In genomic region chr7:151518105-151518780, GRCh38 we compare ENCODE assay signal across 8 cellular contexts. TPM values are rescaled to one million over a fixed set of nuclear protein-coding genes. Genes with fewer than 3 reads are reported as not detected.
DNase-seq lines count a peak whose midpoint lies in the region; ATAC-seq lines count a peak whose summit lies in the region.

No MANE protein-coding gene starts in this region.

- H3K36me3 Mint-ChIP-seq in CD4-positive, alpha-beta memory T cell = peaks cover 0 to 12% of the 10 kb centered on the region in 2 donors
- peaks cover 7% of the 10 kb centered on the region for H3K36me3 Mint-ChIP-seq in activated CD4-positive, alpha-beta memory T cell treated with anti-CD3 and anti-CD28 coated beads for 36 hours

- H3K27ac ChIP-seq in CD4-positive, alpha-beta memory T cell (ENCODE audit: low read depth, low read length) = peak overlapping the region; percentile 80
- H3K27ac ChIP-seq in mesodermal cell (ENCODE audit: low read depth, low read length, severe bottlenecking) = peak overlapping the region; percentile 98

- 1% methylated on average over 14 to 16 of the region's 30 CpGs for WGBS in mesodermal cell (ENCODE audit: insufficient coverage in 2 of 2), 2 experiments

- POLR2A ChIA-PET in CD4-positive, alpha-beta memory T cell (lab: Charles Lee; ENCODE audit: partially characterized antibody) = interaction anchor here (1.0 to 3.8 kb wide), 4 partner anchors 13 to 358 kb away, joined by 3 to 45 read pairs (median 7); partner anchors contain the start of genes NUB1 and PRKAG2
- POLR2A ChIA-PET in activated CD4-positive, alpha-beta memory T cell treated with anti-CD3 and anti-CD28 coated beads for 36 hours (lab: Charles Lee) = interaction anchor here (0.6 to 3.7 kb wide), 6 partner anchors 13 to 1112 kb away, joined by 3 to 25 read pairs (median 4); partner anchors contain the start of gene PRKAG2

- H3K9me3 Mint-ChIP-seq in CD4-positive, alpha-beta memory T cell = peaks cover 0 to 2% (median 0%) of the 10 kb centered on the region in 8 donors
- no peaks in the 10 kb centered on the region for H3K9me3 Mint-ChIP-seq in activated CD4-positive, alpha-beta memory T cell treated with anti-CD3 and anti-CD28 coated beads for 36 hours

- H3K4me1 ChIP-seq in CD4-positive, alpha-beta memory T cell (ENCODE audit: insufficient read depth, low read length) = peaks cover 60% of the 10 kb centered on the region
- H3K4me1 ChIP-seq in mesodermal cell (ENCODE audit: control insufficient read depth, insufficient read depth, low read length, poor library complexity, severe bottlenecking) = peaks cover 3% of the 10 kb centered on the region

- no peak for ATAC-seq in HG03159 (IDR thresholded peaks at IDR 0.05; ENCODE audit: unreplicated experiment)

- intact Hi-C loops in CD4-positive, alpha-beta memory T cell (cut with micrococcal nuclease) = loop anchor here (2.0 to 10.0 kb wide), 6 partner anchors 36 to 419 kb away; no protein-coding TSS in a partner anchor
- intact Hi-C loops in activated CD4-positive, alpha-beta memory T cell treated with anti-CD3 and anti-CD28 coated beads for 36 hours (cut with micrococcal nuclease) = loop anchor here (1.0 to 5.0 kb wide), 6 partner anchors 46 to 291 kb away; partner anchors contain the start of gene ABCF2

- peaks cover 0 to 1% of the 10 kb centered on the region in 2 donors for H3K27me3 Mint-ChIP-seq in CD4-positive, alpha-beta memory T cell
- no peaks in the 10 kb centered on the region for H3K27me3 Mint-ChIP-seq in activated CD4-positive, alpha-beta memory T cell treated with anti-CD3 and anti-CD28 coated beads for 36 hours

- peak; percentile 40 to 75 (median 43) for DNase-seq in CD4-positive, alpha-beta memory T cell
- DNase-seq in Kasumi-1 (lab: John Stamatoyannopoulos, UW) = peak; percentile 23 to 56
- peak; percentile 82 for DNase-seq in activated CD4-positive, alpha-beta memory T cell treated with anti-CD3 and anti-CD28 coated beads for 36 hours
- DNase-seq in effector CD4-positive, alpha-beta T cell = peak; percentile 43
- DNase-seq in stimulated activated CD8-positive, alpha-beta memory T cell treated with anti-CD3 and anti-CD28 coated beads, Interleukin-2, amount 100 ng/mL, for 1 hour (ENCODE audit: low read depth in 2 of 2) = peak; percentile 20 to 33
- no peak for DNase-seq in superior temporal gyrus (ENCODE audit: extremely low spot score)

- H3K4me3 ChIP-seq in CD4-positive, alpha-beta memory T cell (ENCODE audit: low read length in 2 of 2) = peak overlapping the region; percentile 58 to 82
- peak overlapping the region; percentile 87 for H3K4me3 ChIP-seq in mesodermal cell (ENCODE audit: extremely low read depth, insufficient read depth, low read length, poor library complexity, severe bottlenecking)

- H3K27me3 ChIP-seq in CD4-positive, alpha-beta memory T cell (ENCODE audit: insufficient read depth, low read length) = no peaks in the 10 kb centered on the region

- H3K4me3 Mint-ChIP-seq in CD4-positive, alpha-beta memory T cell = peak overlapping the region; percentile 90 to 96 (median 94)
- peak overlapping the region; percentile 92 for H3K4me3 Mint-ChIP-seq in activated CD4-positive, alpha-beta memory T cell treated with anti-CD3 and anti-CD28 coated beads for 36 hours

- peaks cover 38 to 61% (median 51%) of the 10 kb centered on the region in 4 donors for H3K4me1 Mint-ChIP-seq in CD4-positive, alpha-beta memory T cell
- H3K4me1 Mint-ChIP-seq in activated CD4-positive, alpha-beta memory T cell treated with anti-CD3 and anti-CD28 coated beads for 36 hours (ENCODE audit: low read depth) = peaks cover 49% of the 10 kb centered on the region

- no peaks in the 10 kb centered on the region for H3K36me3 ChIP-seq in CD4-positive, alpha-beta memory T cell (ENCODE audit: insufficient read depth, low read length)
- peaks cover 22% of the 10 kb centered on the region for H3K36me3 ChIP-seq in mesodermal cell (ENCODE audit: control insufficient read depth, insufficient read depth, low read length)

- CTCF ChIA-PET in CD4-positive, alpha-beta memory T cell (lab: Charles Lee; ENCODE audit: partially characterized antibody) = interaction anchor here (1.0 to 1.2 kb wide), 2 partner anchors 264 to 265 kb away, joined by 3 read pairs; no protein-coding TSS in a partner anchor
- CTCF ChIA-PET in activated CD4-positive, alpha-beta memory T cell treated with anti-CD3 and anti-CD28 coated beads for 36 hours (lab: Charles Lee) = interaction anchor here (0.9 to 1.7 kb wide), 4 partner anchors 11 to 152 kb away, joined by 3 to 4 read pairs (median 4); no protein-coding TSS in a partner anchor

- peak overlapping the region; percentile 93 to 100 (median 94) for H3K27ac Mint-ChIP-seq in CD4-positive, alpha-beta memory T cell
- peak overlapping the region; percentile 85 for H3K27ac Mint-ChIP-seq in activated CD4-positive, alpha-beta memory T cell treated with anti-CD3 and anti-CD28 coated beads for 36 hours

- no peaks in the 10 kb centered on the region for H3K9me3 ChIP-seq in CD4-positive, alpha-beta memory T cell (ENCODE audit: control insufficient read depth in 1 of 2, low read length in 2 of 2)
- H3K9me3 ChIP-seq in mesodermal cell (ENCODE audit: control insufficient read depth, low read length) = peaks cover 4% of the 10 kb centered on the region

RNA-seq across cellular contexts. Expression of gene RHEB, which starts 1.5 kb away (rescaled TPM):
- 10 to 100 TPM; 40.8 to 45.1 TPM for total RNA-seq in CD4-positive, alpha-beta memory T cell
- polyA plus RNA-seq in CD4-positive, alpha-beta memory T cell = 10 to 100 TPM; 83.0 to 83.2 TPM
- 10 to 100 TPM; 62.0 to 64.6 TPM for total RNA-seq in activated CD4-positive, alpha-beta memory T cell treated with anti-CD3 and anti-CD28 coated beads for 36 hours
- 126 TPM for polyA plus RNA-seq in mesodermal cell (2013, experiment 1 of 2)
- polyA plus RNA-seq in mesodermal cell (2013, experiment 2 of 2) = 129 TPM
